ENCODE assay signal across 8 cellular contexts in the genomic region with DNA sequence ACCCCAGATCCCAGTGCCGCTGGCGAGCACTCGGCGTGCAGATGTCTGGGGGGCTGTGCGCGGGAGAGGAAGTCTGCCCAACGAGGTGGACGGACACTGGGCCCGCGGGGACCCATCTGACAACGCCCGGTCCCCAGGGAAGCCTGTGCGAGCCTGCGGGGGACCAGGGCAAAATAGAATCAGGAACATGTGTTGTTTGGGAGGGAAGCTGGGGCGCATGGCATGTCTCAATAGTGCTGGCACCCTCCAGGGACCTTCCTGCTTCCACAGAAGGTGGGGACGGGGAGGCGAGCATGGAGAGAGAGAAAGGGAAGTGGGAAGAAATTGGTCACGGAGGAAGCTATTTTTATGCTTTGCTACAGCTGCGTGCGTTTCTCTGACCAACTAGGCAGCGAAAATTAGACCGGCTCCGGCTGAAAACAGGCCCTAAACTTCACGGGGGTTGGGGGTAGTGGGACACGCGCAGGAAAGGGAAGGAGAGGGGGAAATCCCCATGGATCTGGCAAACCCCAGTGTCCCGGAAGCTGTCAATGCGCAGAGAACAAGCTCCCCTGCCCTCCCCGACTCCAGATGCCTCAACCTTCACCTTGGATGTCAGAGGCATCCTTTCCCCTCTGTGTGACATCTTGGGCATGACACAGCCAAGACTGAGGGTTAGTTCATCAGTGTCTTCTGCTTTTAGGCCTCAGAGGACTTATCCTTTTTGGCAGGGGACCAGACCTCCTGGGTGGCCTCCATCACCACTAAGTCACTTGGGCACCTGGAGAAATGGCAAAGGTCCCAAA.
DNase-seq lines count a peak whose midpoint lies in the region; ATAC-seq, FAIRE-seq and TF ChIP-seq lines count a peak whose summit lies in the region.

No MANE protein-coding gene starts in this region.

- no peaks in the 10 kb centered on the region for H4K20me1 ChIP-seq in astrocyte (ENCODE audit: insufficient read depth, low read length)

- H3K4me2 ChIP-seq in astrocyte (ENCODE audit: low read length): peak overlapping the region; percentile 84

- 1 to 12% methylated on average over 28 to 29 of the region's 29 CpGs for WGBS in aorta, 2 donors

- H3K27ac ChIP-seq in CD4-positive, CD25-positive, alpha-beta regulatory T cell (ENCODE audit: insufficient read depth, low read length, poor library complexity, severe bottlenecking): no peak overlapping the region
- H3K27ac ChIP-seq in astrocyte (ENCODE audit: low read depth, low read length) (no peak overlapping the region), lower lobe of right lung (peak overlapping the region; percentile 73), aorta (ENCODE audit: low read depth in 1 of 2, low read length in 2 of 2) (peak overlapping the region; percentile 2 to 87)

- H3K4me3 Mint-ChIP-seq in CD4-positive, CD25-positive, alpha-beta regulatory T cell: peak overlapping the region in 3 of 4 donors; percentile 69 to 87 (median 84)
- peak overlapping the region; percentile 45 for H3K4me3 Mint-ChIP-seq in astrocyte (ENCODE audit: unreplicated experiment)

- peaks cover 0 to 1% (median 0%) of the 10 kb centered on the region in 7 donors for H3K9me3 Mint-ChIP-seq in CD4-positive, CD25-positive, alpha-beta regulatory T cell
- peaks cover 2% of the 10 kb centered on the region for H3K9me3 Mint-ChIP-seq in astrocyte (ENCODE audit: unreplicated experiment)

- H3K79me2 ChIP-seq in astrocyte (ENCODE audit: insufficient read depth, low read length): no peaks in the 10 kb centered on the region

- no peaks in the 10 kb centered on the region for H3K9me3 ChIP-seq in CD4-positive, CD25-positive, alpha-beta regulatory T cell (ENCODE audit: control insufficient read depth in 2 of 2, low read length in 2 of 2)
- H3K9me3 ChIP-seq in astrocyte (ENCODE audit: insufficient read depth, low read depth, low read length) (no peaks in the 10 kb centered on the region), lower lobe of right lung (no peaks in the 10 kb centered on the region), aorta (ENCODE audit: control insufficient read depth, low read length) (no peaks in the 10 kb centered on the region)

- no peaks in the 10 kb centered on the region for H3K36me3 Mint-ChIP-seq in CD4-positive, CD25-positive, alpha-beta regulatory T cell
- no peaks in the 10 kb centered on the region for H3K36me3 Mint-ChIP-seq in astrocyte (ENCODE audit: low read depth, unreplicated experiment)

- intact Hi-C loops in lower lobe of right lung (cut with DNase I): no loop called here
- intact Hi-C loops in aorta (cut with DNase I): loop anchor here (2.0 to 10.0 kb wide), 5 partner anchors 93 to 540 kb away; no protein-coding TSS in a partner anchor

- H3K4me3 ChIP-seq in CD4-positive, CD25-positive, alpha-beta regulatory T cell (ENCODE audit: low read depth, low read length): no peak overlapping the region
- peak overlapping the region; percentile 57 for H3K4me3 ChIP-seq in astrocyte (ENCODE audit: insufficient read depth, low read depth, low read length)
- peak overlapping the region; percentile 63 for H3K4me3 ChIP-seq in lower lobe of right lung
- H3K4me3 ChIP-seq in aorta (ENCODE audit: low read length in 2 of 2): no peak overlapping the region

- no peak for DNase-seq in CD4-positive, CD25-positive, alpha-beta regulatory T cell
- DNase-seq in astrocyte (ENCODE audit: low read depth) (no peak), lower lobe of right lung (no peak), aorta (peak; percentile 73 to 77), NCI-H774 (lab: John Stamatoyannopoulos, UW) (no peak), epidermal melanocyte (ENCODE audit: insufficient read length, low spot score) (no peak)

- no peak for TF ChIP-seq CTCF in astrocyte (IDR thresholded peaks at IDR 0.05; ENCODE audit: insufficient read depth, low read depth, low read length)
- no peak for TF ChIP-seq CTCF in lower lobe of right lung (IDR thresholded peaks at IDR 0.05)

- no peaks in the 10 kb centered on the region for H3K36me3 ChIP-seq in CD4-positive, CD25-positive, alpha-beta regulatory T cell (ENCODE audit: control insufficient read depth, insufficient read depth, low read length)
- H3K36me3 ChIP-seq in astrocyte (ENCODE audit: insufficient read depth, low read length): no peaks in the 10 kb centered on the region
- no peaks in the 10 kb centered on the region for H3K36me3 ChIP-seq in lower lobe of right lung
- H3K36me3 ChIP-seq in aorta (ENCODE audit: control insufficient read depth in 1 of 2, insufficient read depth in 2 of 2, low read length in 1 of 2): no peaks in the 10 kb centered on the region

- H3K9ac ChIP-seq in astrocyte (ENCODE audit: low read length): peak overlapping the region; percentile 72

- peaks cover 0 to 11% (median 0%) of the 10 kb centered on the region in 4 donors for H3K4me1 Mint-ChIP-seq in CD4-positive, CD25-positive, alpha-beta regulatory T cell
- peaks cover 4% of the 10 kb centered on the region for H3K4me1 Mint-ChIP-seq in astrocyte (ENCODE audit: low read depth, unreplicated experiment)

- no peak for FAIRE-seq in astrocyte (lab: Jason Lieb, UNC)

- H3K27me3 Mint-ChIP-seq in CD4-positive, CD25-positive, alpha-beta regulatory T cell: no peaks in the 10 kb centered on the region
- peaks cover 13% of the 10 kb centered on the region for H3K27me3 Mint-ChIP-seq in astrocyte (ENCODE audit: low read depth, unreplicated experiment)

- H3K27me3 ChIP-seq in CD4-positive, CD25-positive, alpha-beta regulatory T cell (ENCODE audit: control insufficient read depth, insufficient read depth, low read length): no peaks in the 10 kb centered on the region
- H3K27me3 ChIP-seq in astrocyte (ENCODE audit: insufficient read depth, low read length) (no peaks in the 10 kb centered on the region), lower lobe of right lung (ENCODE audit: low read depth) (no peaks in the 10 kb centered on the region), aorta (ENCODE audit: control insufficient read depth in 1 of 2, insufficient read depth in 2 of 2, low read length in 1 of 2) (no peaks in the 10 kb centered on the region)

- peak overlapping the region; percentile 77 for H2AFZ ChIP-seq in astrocyte (ENCODE audit: low read depth, low read length)

- peaks cover 10% of the 10 kb centered on the region for H3K4me1 ChIP-seq in CD4-positive, CD25-positive, alpha-beta regulatory T cell (ENCODE audit: control insufficient read depth, insufficient read depth, low read length, poor library complexity, severe bottlenecking)
- H3K4me1 ChIP-seq in astrocyte (ENCODE audit: insufficient read depth, low read length): peaks cover 16% of the 10 kb centered on the region
- peaks cover 19% of the 10 kb centered on the region for H3K4me1 ChIP-seq in lower lobe of right lung
- H3K4me1 ChIP-seq in aorta (ENCODE audit: control insufficient read depth in 1 of 2, insufficient read depth in 2 of 2, low read length in 2 of 2): no peaks in the 10 kb centered on the region

- no peak overlapping the region for H3K27ac Mint-ChIP-seq in CD4-positive, CD25-positive, alpha-beta regulatory T cell
- H3K27ac Mint-ChIP-seq in astrocyte (ENCODE audit: unreplicated experiment): no peak overlapping the region

- ATAC-seq in CD4-positive, CD25-positive, alpha-beta regulatory T cell (ENCODE audit: low read depth in 2 of 2): no peak
- ATAC-seq in HG03354 (IDR thresholded peaks at IDR 0.05; ENCODE audit: poor library complexity, severe bottlenecking, unreplicated experiment): peak; percentile 27
- ATAC-seq in lower lobe of right lung: peak; percentile 4 to 30
- ATAC-seq in aorta (ENCODE audit: low FRiP score): peak; percentile 24
- ATAC-seq in HG03342 (IDR thresholded peaks at IDR 0.05; ENCODE audit: unreplicated experiment): no peak

Comparison
In these comparisons a context has a peak if more than half of its experiments do, and no peak if none do; other contexts are left out.
1. ATAC-seq: peak in HG03354 (single experiment), lower lobe of right lung (2 of 2) and aorta (single experiment); none in CD4-positive, CD25-positive, alpha-beta regulatory T cell (0 of 2) and HG03342 (single experiment).
2. DNase-seq: peak in aorta (2 of 2); none in CD4-positive, CD25-positive, alpha-beta regulatory T cell (0 of 3), astrocyte (single experiment), lower lobe of right lung (single experiment), NCI-H774 (single experiment) and epidermal melanocyte (single experiment).
3. H3K27ac ChIP-seq: peak in lower lobe of right lung (single experiment) and aorta (2 of 2); none in CD4-positive, CD25-positive, alpha-beta regulatory T cell (single experiment) and astrocyte (single experiment).
4. H3K4me3 ChIP-seq: peak in astrocyte (single experiment) and lower lobe of right lung (single experiment); none in CD4-positive, CD25-positive, alpha-beta regulatory T cell (single experiment) and aorta (0 of 2).